ENCODE assay signal across 1 cellular context in the genomic region with DNA sequence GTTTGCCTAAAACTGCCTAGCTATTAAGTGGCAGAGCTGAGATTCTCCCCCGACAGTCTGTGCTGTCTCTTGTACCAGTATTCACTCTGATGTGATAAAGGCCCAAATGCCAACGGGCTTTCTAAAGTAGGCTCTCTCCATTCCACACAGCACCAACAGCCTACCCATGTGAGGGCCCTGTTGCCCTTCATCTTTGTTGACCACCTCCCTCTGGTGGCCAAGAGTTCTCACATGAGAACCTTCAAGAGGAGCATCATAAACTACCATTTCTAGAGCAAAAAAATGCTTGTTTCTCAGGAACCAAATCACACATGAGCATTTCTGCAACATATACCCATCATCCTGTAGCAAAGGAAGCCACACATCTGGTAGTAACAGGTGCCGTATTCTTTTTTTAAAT.
TF ChIP-seq lines count a peak whose summit lies in the region.

No MANE protein-coding gene starts in this region.

TF ChIP-seq in H1, 55 proteins besides CTCF, POLR2A, EP300 and RAD21:
- TF ChIP-seq ZNF274 (IDR thresholded peaks at IDR 0.05; ENCODE audit: borderline replicate concordance, extremely low read depth, low read length) (no peak), TAF1 (IDR thresholded peaks at IDR 0.05; ENCODE audit: low read depth, low read length) (no peak), EZH2 (IDR thresholded peaks at IDR 0.05; ENCODE audit: low read depth, low read length, severe bottlenecking) (no peak), YY1 (IDR thresholded peaks at IDR 0.05; ENCODE audit: low read depth, low read length) (0 out of 2 replicates have a peak, but pooled peaks have one; percentile 27)
